In the genomic region with DNA sequence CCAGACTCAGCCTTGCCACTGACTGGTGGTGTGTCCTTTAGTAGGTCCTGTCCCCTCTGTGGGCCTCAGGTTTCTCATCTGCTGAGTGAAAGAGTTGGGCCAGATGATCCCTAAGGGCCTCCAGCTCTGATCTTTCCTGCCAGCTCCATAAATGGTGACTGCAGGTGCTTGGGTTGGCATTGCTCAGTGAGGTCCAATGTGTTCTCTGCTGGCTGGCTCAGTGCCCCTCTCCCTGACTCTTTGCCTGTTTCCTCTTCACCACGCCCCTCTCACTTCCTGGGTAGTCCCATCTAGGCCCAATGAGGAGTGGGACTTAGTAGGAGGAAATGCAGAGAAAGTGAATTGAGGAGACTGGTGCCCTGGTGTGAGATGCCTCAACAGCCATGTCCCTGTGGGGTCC, we compare ENCODE assay signal across 27 cellular contexts.
"Had no signal": no experiment of that assay in that cellular context is flagged by ENCODE, and none has a peak within 500 bp of the region (broad histone marks: within the 10 kb centered on the region; RNA-seq: fewer than 3 reads in every experiment).

No MANE protein-coding gene starts in this region.

- DNase-seq: activated CD4-positive, alpha-beta memory T cell treated with anti-CD3 and anti-CD28 coated beads for 36 hours; activated CD4-positive, alpha-beta T cell treated with anti-CD3 and anti-CD28 coated beads, Interleukin-2, amount 10 ng/mL, durations not matched to agents 24 days and 14 days; activated CD4-positive, CD25-positive, alpha-beta regulatory T cell treated with anti-CD3 and anti-CD28 coated beads, Interleukin-2, amount 50 U/mL, for 72 hours; activated CD8-positive, alpha-beta memory T cell treated with anti-CD3 and anti-CD28 coated beads, Interleukin-2, amount 50 U/mL, for 48 hours; activated gamma-delta T cell; activated naive CD8-positive, alpha-beta T cell treated with anti-CD3 and anti-CD28 coated beads, Interleukin-2, amount 50 U/mL, for 24 hours; activated T-cell treated with anti-CD3 and anti-CD28 coated beads, Interleukin-2, amount 50 U/mL, for 24 hours; dermis blood vessel endothelial cell; effector CD4-positive, alpha-beta T cell; esophagus squamous epithelium; foreskin melanocyte; mammary epithelial cell; ovary; psoas muscle; stimulated activated CD4-positive, alpha-beta T cell treated with anti-CD3 and anti-CD28 coated beads, Interleukin-15, amount 100 ng/mL, for 24 hours; stimulated activated naive CD4-positive, alpha-beta T cell; SW 1271; T-helper 9 cell; trophoblast cell had no signal

- H3K9me3 Mint-ChIP-seq: activated CD4-positive, alpha-beta memory T cell treated with anti-CD3 and anti-CD28 coated beads for 36 hours; activated CD4-positive, alpha-beta T cell treated with anti-CD3 and anti-CD28 coated beads, Interleukin-2, amount 10 ng/mL, durations not matched to agents 24 days and 14 days; activated naive CD4-positive, alpha-beta T cell treated with anti-CD3 and anti-CD28 coated beads, Interleukin-2, amount 50 U/mL, for 24 hours; activated naive CD8-positive, alpha-beta T cell treated with anti-CD3 and anti-CD28 coated beads, Interleukin-2, amount 50 U/mL, for 24 hours; activated T-cell treated with anti-CD3 and anti-CD28 coated beads, Interleukin-2, amount 50 U/mL, for 24 hours; central memory CD8-positive, alpha-beta T cell; nephron; T-helper 1 cell treated with Interleukin-12 subunit alpha and Interleukin-12 subunit beta and Interleukin-4 antibody, amounts not matched to agents 30 μg/mL and 1 μg/mL, for 36 hours had no signal

- H3K27ac ChIP-seq: breast epithelium, epithelial cell of prostate, esophagus squamous epithelium, ovary, psoas muscle, vagina had no signal

- ATAC-seq: activated naive CD8-positive, alpha-beta T cell treated with anti-CD3 and anti-CD28 coated beads, Interleukin-2, amount 50 U/mL, for 24 hours had no signal

- H3K27me3 Mint-ChIP-seq: activated CD4-positive, alpha-beta memory T cell treated with anti-CD3 and anti-CD28 coated beads for 36 hours; activated naive CD4-positive, alpha-beta T cell treated with anti-CD3 and anti-CD28 coated beads, Interleukin-2, amount 50 U/mL, for 24 hours; activated T-cell treated with anti-CD3 and anti-CD28 coated beads, Interleukin-2, amount 50 U/mL, for 24 hours; central memory CD8-positive, alpha-beta T cell had no signal

- H3K36me3 Mint-ChIP-seq: activated CD4-positive, alpha-beta memory T cell treated with anti-CD3 and anti-CD28 coated beads for 36 hours; activated naive CD4-positive, alpha-beta T cell treated with anti-CD3 and anti-CD28 coated beads, Interleukin-2, amount 50 U/mL, for 24 hours had no signal

- H3K36me3 ChIP-seq: breast epithelium, esophagus squamous epithelium, ovary, vagina had no signal

- H3K4me2 ChIP-seq: smooth muscle cell had no signal

- H3K4me1 ChIP-seq: breast epithelium, esophagus squamous epithelium, psoas muscle, vagina had no signal

- H3K4me1 Mint-ChIP-seq: activated naive CD4-positive, alpha-beta T cell treated with anti-CD3 and anti-CD28 coated beads, Interleukin-2, amount 50 U/mL, for 24 hours; activated naive CD8-positive, alpha-beta T cell treated with anti-CD3 and anti-CD28 coated beads, Interleukin-2, amount 50 U/mL, for 24 hours had no signal

- H3K4me3 Mint-ChIP-seq: activated CD4-positive, alpha-beta memory T cell treated with anti-CD3 and anti-CD28 coated beads for 36 hours; activated CD4-positive, alpha-beta T cell treated with anti-CD3 and anti-CD28 coated beads, Interleukin-2, amount 10 ng/mL, durations not matched to agents 24 days and 14 days; activated naive CD4-positive, alpha-beta T cell treated with anti-CD3 and anti-CD28 coated beads, Interleukin-2, amount 50 U/mL, for 24 hours; activated naive CD8-positive, alpha-beta T cell treated with anti-CD3 and anti-CD28 coated beads, Interleukin-2, amount 50 U/mL, for 24 hours; activated T-cell treated with anti-CD3 and anti-CD28 coated beads, Interleukin-2, amount 50 U/mL, for 24 hours; central memory CD8-positive, alpha-beta T cell; nephron; T-helper 1 cell treated with Interleukin-12 subunit alpha and Interleukin-12 subunit beta and Interleukin-4 antibody, amounts not matched to agents 30 μg/mL and 1 μg/mL, for 36 hours had no signal

- H3K9me3 ChIP-seq: breast epithelium, esophagus squamous epithelium, ovary, psoas muscle, vagina had no signal

- H3K4me3 ChIP-seq: breast epithelium, esophagus squamous epithelium, ovary, psoas muscle, smooth muscle cell, vagina had no signal

- H3K27ac Mint-ChIP-seq: activated CD4-positive, alpha-beta memory T cell treated with anti-CD3 and anti-CD28 coated beads for 36 hours; activated CD4-positive, alpha-beta T cell treated with anti-CD3 and anti-CD28 coated beads, Interleukin-2, amount 10 ng/mL, durations not matched to agents 24 days and 14 days; activated naive CD4-positive, alpha-beta T cell treated with anti-CD3 and anti-CD28 coated beads, Interleukin-2, amount 50 U/mL, for 24 hours; activated naive CD8-positive, alpha-beta T cell treated with anti-CD3 and anti-CD28 coated beads, Interleukin-2, amount 50 U/mL, for 24 hours; activated T-cell treated with anti-CD3 and anti-CD28 coated beads, Interleukin-2, amount 50 U/mL, for 24 hours; nephron; T-helper 1 cell treated with Interleukin-12 subunit alpha and Interleukin-12 subunit beta and Interleukin-4 antibody, amounts not matched to agents 30 μg/mL and 1 μg/mL, for 36 hours had no signal

- H3K27me3 ChIP-seq: breast epithelium, ovary, vagina had no signal
